18 cellular contexts compared by ENCODE assay signal in genomic region chr6:9499709-9500108, GRCh38.
DNase-seq lines count a peak whose midpoint lies in the region; ATAC-seq, FAIRE-seq and TF ChIP-seq lines count a peak whose summit lies in the region.
"Had no signal": no experiment of that assay in that cellular context is flagged by ENCODE, and none has a peak within 500 bp of the region (broad histone marks: within the 10 kb centered on the region; RNA-seq: fewer than 3 reads in every experiment).

No MANE protein-coding gene starts in this region.

- H4K20me1 ChIP-seq in GM12878 (ENCODE audit: control insufficient read depth, insufficient read depth): no peaks in the 10 kb centered on the region

- in situ Hi-C loops in GM12878 (cut with MboI): no loop called here

- no peak for TF ChIP-seq RAD21 in GM12878 (IDR thresholded peaks at IDR 0.05; ENCODE audit: insufficient read depth, low read depth, low read length)

- FAIRE-seq in GM12878 (lab: Jason Lieb, UNC): no peak
- FAIRE-seq: GM12891, K562 had no signal

- CTCF ChIA-PET in GM12878 (lab: Yijun Ruan, JAX): no interaction called here
- CTCF ChIA-PET in activated CD4-positive, alpha-beta T cell treated with anti-CD3 and anti-CD28 coated beads for 36 hours (lab: Charles Lee): no interaction called here

- no peaks in the 10 kb centered on the region for H3K4me1 ChIP-seq in GM12878 (ENCODE audit: control insufficient read depth, insufficient read depth, low read length)
- H3K4me1 ChIP-seq: BE2C, Peyer's patch had no signal

- intact Hi-C loops in GM12878 (cut with micrococcal nuclease; ENCODE audit: unreplicated experiment): no loop called here
- intact Hi-C loops in activated CD4-positive, alpha-beta T cell treated with anti-CD3 and anti-CD28 coated beads for 36 hours (cut with DNase I, micrococcal nuclease): no loop called here

- peaks cover 8% of the 10 kb centered on the region for H3K9me3 Mint-ChIP-seq in osteocyte (ENCODE audit: unreplicated experiment)
- peaks cover 16% of the 10 kb centered on the region for H3K9me3 Mint-ChIP-seq in activated T-cell treated with anti-CD3 and anti-CD28 coated beads, Interleukin-2, amount 50 U/mL, for 24 hours
- H3K9me3 Mint-ChIP-seq in activated CD4-positive, alpha-beta T cell treated with anti-CD3 and anti-CD28 coated beads for 36 hours (ENCODE audit: low read depth): peaks cover 2% of the 10 kb centered on the region

- 0% methylated on average over 4 of the region's 4 CpGs for WGBS in GM12878 (ENCODE audit: insufficient coverage, insufficient replicate concordance, low lambda C conversion rate, missing lambda C conversion rate)

- peaks cover 26% of the 10 kb centered on the region for H3K4me1 Mint-ChIP-seq in osteocyte (ENCODE audit: unreplicated experiment)
- no peaks in the 10 kb centered on the region for H3K4me1 Mint-ChIP-seq in activated T-cell treated with anti-CD3 and anti-CD28 coated beads, Interleukin-2, amount 50 U/mL, for 24 hours (ENCODE audit: low read depth)
- H3K4me1 Mint-ChIP-seq in activated CD4-positive, alpha-beta T cell treated with anti-CD3 and anti-CD28 coated beads for 36 hours: no peaks in the 10 kb centered on the region

- peak overlapping the region; percentile 10 for H3K27ac Mint-ChIP-seq in osteocyte (ENCODE audit: unreplicated experiment)
- no peak overlapping the region for H3K27ac Mint-ChIP-seq in activated T-cell treated with anti-CD3 and anti-CD28 coated beads, Interleukin-2, amount 50 U/mL, for 24 hours
- H3K27ac Mint-ChIP-seq in activated CD4-positive, alpha-beta T cell treated with anti-CD3 and anti-CD28 coated beads for 36 hours: no peak overlapping the region
- H3K27ac Mint-ChIP-seq: CD8-positive, alpha-beta T cell; GM23338 had no signal

- H3K79me2 ChIP-seq in GM12878 (ENCODE audit: control insufficient read depth, insufficient read depth, low read length): no peaks in the 10 kb centered on the region

- H3K27me3 Mint-ChIP-seq in osteocyte (ENCODE audit: unreplicated experiment): no peaks in the 10 kb centered on the region
- H3K27me3 Mint-ChIP-seq in activated T-cell treated with anti-CD3 and anti-CD28 coated beads, Interleukin-2, amount 50 U/mL, for 24 hours: no peaks in the 10 kb centered on the region
- H3K27me3 Mint-ChIP-seq in activated CD4-positive, alpha-beta T cell treated with anti-CD3 and anti-CD28 coated beads for 36 hours: no peaks in the 10 kb centered on the region

- TF ChIP-seq EP300 in GM12878 (IDR thresholded peaks at IDR 0.05; ENCODE audit: borderline replicate concordance in 1 of 2, control insufficient read depth in 1 of 2, low read depth in 2 of 2, low read length in 2 of 2): no peak

- H3K9ac ChIP-seq in GM12878 (ENCODE audit: control insufficient read depth, insufficient read depth, low read length): no peak overlapping the region

- H3K4me3 Mint-ChIP-seq in osteocyte (ENCODE audit: unreplicated experiment): no peak overlapping the region
- no peak overlapping the region for H3K4me3 Mint-ChIP-seq in activated T-cell treated with anti-CD3 and anti-CD28 coated beads, Interleukin-2, amount 50 U/mL, for 24 hours
- H3K4me3 Mint-ChIP-seq in activated CD4-positive, alpha-beta T cell treated with anti-CD3 and anti-CD28 coated beads for 36 hours: no peak overlapping the region
- H3K4me3 Mint-ChIP-seq: CD8-positive, alpha-beta T cell; GM23338 had no signal

- no peak overlapping the region for H3K27ac ChIP-seq in GM12878 (ENCODE audit: control insufficient read depth, insufficient read depth)
- H3K27ac ChIP-seq: Peyer's patch had no signal

- no peak overlapping the region for H3K4me2 ChIP-seq in GM12878 (ENCODE audit: control insufficient read depth, insufficient read depth)
- H3K4me2 ChIP-seq: GM23338 had no signal

- BruUV-seq in GM12878 (replicated peaks; lab: Mats Ljungman, UMichigan): no TSS peak

- peak; percentile 59 for ATAC-seq in HG03432 (IDR thresholded peaks at IDR 0.05; ENCODE audit: unreplicated experiment)
- ATAC-seq in GM12878: no peak
- ATAC-seq in GM18870 (IDR thresholded peaks at IDR 0.05; ENCODE audit: unreplicated experiment): no peak
- no peak for ATAC-seq in activated CD4-positive, alpha-beta T cell treated with anti-CD3 and anti-CD28 coated beads for 36 hours
- ATAC-seq: CD8-positive, alpha-beta T cell; GM23338; K562 had no signal

- H3K9me3 ChIP-seq in GM12878 (replicated peaks; ENCODE audit: control insufficient read depth, insufficient read depth, low read length): no peaks in the 10 kb centered on the region; the same call in 2 of the 3 replicates
- H3K9me3 ChIP-seq: BE2C, Peyer's patch had no signal

- TF ChIP-seq POLR2A in GM12878 (IDR thresholded peaks at IDR 0.05; ENCODE audit: low read depth, low read length): no peak

- POLR2A ChIA-PET in GM12878 (lab: Charles Lee): no interaction called here
- POLR2A ChIA-PET in activated CD4-positive, alpha-beta T cell treated with anti-CD3 and anti-CD28 coated beads for 36 hours (lab: Charles Lee): no interaction called here

- RAD21 ChIA-PET in GM12878 (lab: Charles Lee; ENCODE audit: unreplicated experiment): no interaction called here

- H3K36me3 Mint-ChIP-seq in osteocyte (ENCODE audit: unreplicated experiment): no peaks in the 10 kb centered on the region
- no peaks in the 10 kb centered on the region for H3K36me3 Mint-ChIP-seq in activated T-cell treated with anti-CD3 and anti-CD28 coated beads, Interleukin-2, amount 50 U/mL, for 24 hours (ENCODE audit: low read depth)
- no peaks in the 10 kb centered on the region for H3K36me3 Mint-ChIP-seq in activated CD4-positive, alpha-beta T cell treated with anti-CD3 and anti-CD28 coated beads for 36 hours (ENCODE audit: low read depth)
- H3K36me3 Mint-ChIP-seq: CD8-positive, alpha-beta T cell had no signal

- no peak overlapping the region; the same call in 1 of the 2 replicates for H2AFZ ChIP-seq in GM12878 (ENCODE audit: control insufficient read depth, low read depth, low read length)
- H2AFZ ChIP-seq: GM23338 had no signal

- no peaks in the 10 kb centered on the region for H3K27me3 ChIP-seq in GM12878 (replicated peaks in 1 of 2; ENCODE audit: control insufficient read depth in 2 of 2, insufficient read depth in 2 of 2, low read length in 1 of 2)
- H3K27me3 ChIP-seq: BE2C, Peyer's patch had no signal

- SMC1A ChIA-PET in GM12878 (lab: Charles Lee; ENCODE audit: uncharacterized antibody, unreplicated experiment): interaction anchor here (0.9 kb wide), 1 partner anchor 35 kb away, joined by 3 read pairs; no protein-coding TSS in a partner anchor

- no peaks in the 10 kb centered on the region for H3K36me3 ChIP-seq in GM12878 (ENCODE audit: control insufficient read depth in 2 of 2, insufficient read depth in 2 of 2, low read length in 1 of 2)
- H3K36me3 ChIP-seq: BE2C, Peyer's patch had no signal

- TF ChIP-seq CTCF in GM12878 (IDR thresholded peaks at IDR 0.05 in 2 of 3, conservative IDR thresholded peaks at IDR 0.05 in 1 of 3; ENCODE audit: control insufficient read depth in 2 of 3, extremely low read depth in 1 of 3, insufficient read depth in 1 of 3, low read depth in 3 of 3, low read length in 3 of 3) (no peak), osteocyte (IDR thresholded peaks at IDR 0.05) (no peak)

- DNase-seq in EH (ENCODE audit: low read depth) (peak; percentile 60), GM12878 (ENCODE audit: low read depth, low spot score) (no peak), osteocyte (ENCODE audit: extremely low spot score, unreplicated experiment) (no peak), kidney glomerular epithelial cell (lab: John Stamatoyannopoulos, UW) (no peak)
- DNase-seq in activated T-cell treated with anti-CD3 and anti-CD28 coated beads, Interleukin-2, amount 50 U/mL, for 24 hours: no peak
- DNase-seq in activated CD4-positive, alpha-beta T cell treated with anti-CD3 and anti-CD28 coated beads for 36 hours: no peak
- DNase-seq: BE2C; CD8-positive, alpha-beta T cell; NCI-H1048; NCI-H146; NCI-H446; Peyer's patch; SHP77 treated with DMSO at 0.1 percent for 48 hours had no signal

- no peak overlapping the region for H3K4me3 ChIP-seq in GM12878
- H3K4me3 ChIP-seq: GM23338, K562, Peyer's patch had no signal

TF ChIP-seq in GM12878, 131 proteins besides CTCF, POLR2A, EP300 and RAD21:
- TF ChIP-seq RUNX3 (IDR thresholded peaks at IDR 0.05; ENCODE audit: low read length): peak; percentile 39; the same call in 1 of the 2 replicates
- no peak for TF ChIP-seq BCLAF1 (IDR thresholded peaks at IDR 0.05)
- TF ChIP-seq MEF2A (IDR thresholded peaks at IDR 0.05; ENCODE audit: insufficient read depth, low read depth, low read length): 0 out of 2 replicates have a peak, but pooled peaks have one; percentile 30
- peak; percentile 41; the same call in 1 of the 2 replicates for TF ChIP-seq FOXM1 (IDR thresholded peaks at IDR 0.05; ENCODE audit: low read depth, low read length)
- peak; percentile 51; the same call in 1 of the 2 replicates for TF ChIP-seq NFIC (IDR thresholded peaks at IDR 0.05; ENCODE audit: low read depth, low read length)
